ENCODE assay signal across 1 cellular context in the genomic region with DNA sequence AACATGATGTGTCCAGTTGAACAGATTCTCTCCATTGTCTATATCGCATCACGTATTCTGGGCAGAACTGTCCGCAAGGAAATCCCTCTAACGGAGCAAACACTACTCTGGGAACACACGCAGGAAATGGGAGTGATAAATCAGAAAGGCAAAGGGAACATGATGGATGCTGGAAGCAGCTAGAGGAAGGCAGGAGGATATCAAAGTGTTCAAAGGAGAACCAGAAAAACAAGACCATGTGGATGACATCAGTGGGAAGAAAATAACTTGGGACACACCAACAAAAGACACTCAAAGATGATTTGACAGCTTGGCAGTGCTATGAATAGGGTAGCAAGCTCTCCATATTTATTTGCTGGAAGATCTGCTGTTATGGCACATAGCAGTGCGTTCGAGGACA.
TF ChIP-seq lines count a peak whose summit lies in the region.

No MANE protein-coding gene starts in this region.

TF ChIP-seq in H1, 55 proteins besides CTCF, POLR2A, EP300 and RAD21:
- TF ChIP-seq RFX5 (IDR thresholded peaks at IDR 0.05; ENCODE audit: borderline replicate concordance, low read depth, low read length) (no peak), EGR1 (IDR thresholded peaks at IDR 0.05; ENCODE audit: borderline replicate concordance, low read depth, low read length) (no peak), TBP (IDR thresholded peaks at IDR 0.05; ENCODE audit: low read depth, low read length) (no peak), KDM1A (IDR thresholded peaks at IDR 0.05; ENCODE audit: borderline replicate concordance, low read length) (no peak)
